In the genomic region with DNA sequence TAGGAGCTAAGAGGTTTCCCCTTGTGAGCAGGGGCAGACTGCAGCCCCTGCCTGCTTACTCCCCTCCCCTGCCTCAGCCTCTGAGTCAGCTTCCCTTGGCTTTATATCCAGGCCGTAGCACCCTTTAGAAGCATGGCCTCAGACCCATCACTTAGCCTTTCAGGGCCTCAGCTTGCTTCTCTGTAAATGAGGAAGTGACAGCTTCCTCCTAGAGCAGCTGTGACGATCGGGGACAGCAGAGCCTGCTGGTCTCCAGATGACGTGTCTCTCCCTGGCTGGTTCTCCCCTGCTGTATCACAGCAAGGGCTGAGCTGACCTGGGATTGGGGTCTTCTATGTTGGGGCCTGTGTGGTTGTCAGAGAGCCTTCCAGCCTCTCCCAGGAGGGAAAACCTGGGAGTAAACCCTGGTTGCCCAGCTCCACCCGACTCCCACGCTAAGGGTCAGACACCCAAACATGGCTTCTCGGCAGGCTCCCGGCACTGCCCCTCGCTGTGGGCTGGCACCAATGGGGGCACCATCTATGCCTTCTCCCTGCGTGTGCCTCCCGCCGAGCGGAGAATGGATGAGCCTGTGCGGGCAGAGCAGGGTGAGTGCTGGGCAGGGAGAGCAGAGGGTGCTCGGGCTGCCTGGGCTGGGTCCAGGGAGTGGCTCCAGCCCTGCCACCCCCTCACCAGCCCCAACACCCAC, we compare ENCODE assay signal across 8 cellular contexts. TPM values are rescaled to one million over a fixed set of nuclear protein-coding genes. Genes with fewer than 3 reads are reported as not detected.
DNase-seq lines count a peak whose midpoint lies in the region; ATAC-seq and TF ChIP-seq lines count a peak whose summit lies in the region.

No MANE protein-coding gene starts in this region.

- POLR2A ChIA-PET in Panc1 (lab: Charles Lee) = no interaction called here

- peaks cover 8% of the 10 kb centered on the region for H3K4me1 Mint-ChIP-seq in activated CD8-positive, alpha-beta memory T cell treated with anti-CD3 and anti-CD28 coated beads, Interleukin-2, amount 10 ng/mL, durations not matched to agents 7 days and 5 days
- no peaks in the 10 kb centered on the region for H3K4me1 Mint-ChIP-seq in glutamatergic neuron (ENCODE audit: low read depth, unreplicated experiment)

- H3K9me3 Mint-ChIP-seq in activated CD8-positive, alpha-beta memory T cell treated with anti-CD3 and anti-CD28 coated beads, Interleukin-2, amount 10 ng/mL, durations not matched to agents 7 days and 5 days (ENCODE audit: low read depth) = no peaks in the 10 kb centered on the region
- peaks cover 2% of the 10 kb centered on the region for H3K9me3 Mint-ChIP-seq in glutamatergic neuron (ENCODE audit: unreplicated experiment)

- H3K27ac ChIP-seq in Panc1 (ENCODE audit: low read length) (no peak overlapping the region), temporal lobe (ENCODE audit: low read depth, low read length) (peak overlapping the region; percentile 21)

- no peak for TF ChIP-seq CTCF in Panc1 (IDR thresholded peaks at IDR 0.05)
- no peak for TF ChIP-seq CTCF in glutamatergic neuron (IDR thresholded peaks at IDR 0.05; ENCODE audit: partially characterized antibody, unreplicated experiment)

- H3K27ac Mint-ChIP-seq in activated CD8-positive, alpha-beta memory T cell treated with anti-CD3 and anti-CD28 coated beads, Interleukin-2, amount 10 ng/mL, durations not matched to agents 7 days and 5 days = peak overlapping the region; percentile 78
- no peak overlapping the region for H3K27ac Mint-ChIP-seq in glutamatergic neuron (ENCODE audit: unreplicated experiment)

- BruUV-seq in Panc1 (replicated peaks; lab: Mats Ljungman, UMichigan) = no TSS peak

- DNase-seq in activated CD8-positive, alpha-beta memory T cell treated with anti-CD3 and anti-CD28 coated beads, Interleukin-2, amount 10 ng/mL, durations not matched to agents 7 days and 5 days = peak; percentile 75
- DNase-seq in activated CD8-positive, alpha-beta memory T cell treated with anti-CD3 and anti-CD28 coated beads, Interleukin-2, amount 50 U/mL, for 4 hours = no peak
- DNase-seq in Panc1 (ENCODE audit: low read depth, low spot score) = no peak
- peak; percentile 46 for DNase-seq in glutamatergic neuron
- no peak for DNase-seq in NCI-H1417 treated with DMSO at 0.1 percent for 48 hours (lab: John Stamatoyannopoulos, UW)
- DNase-seq in stimulated activated naive CD4-positive, alpha-beta T cell treated with Interleukin-2 at 50 U/mL for 16 hours (lab: John Stamatoyannopoulos, UW) = no peak

- CTCF ChIA-PET in activated CD8-positive, alpha-beta memory T cell treated with anti-CD3 and anti-CD28 coated beads, Interleukin-2, amount 10 ng/mL, durations not matched to agents 7 days and 5 days (lab: Charles Lee) = interaction anchor here (0.8 to 1.1 kb wide), 4 partner anchors 10 to 179 kb away, joined by 3 to 4 read pairs (median 3); partner anchors contain the start of gene SMIM5
- CTCF ChIA-PET in Panc1 (lab: Charles Lee) = no interaction called here

- ATAC-seq in activated CD8-positive, alpha-beta memory T cell treated with anti-CD3 and anti-CD28 coated beads, Interleukin-2, amount 10 ng/mL, durations not matched to agents 7 days and 5 days = peak; percentile 87
- ATAC-seq in Panc1 (0 out of 2 replicates have a peak, but pooled peaks have one; percentile 46), HG02798 (IDR thresholded peaks at IDR 0.05; ENCODE audit: poor library complexity, unreplicated experiment) (no peak)

- H3K4me3 Mint-ChIP-seq in activated CD8-positive, alpha-beta memory T cell treated with anti-CD3 and anti-CD28 coated beads, Interleukin-2, amount 10 ng/mL, durations not matched to agents 7 days and 5 days = no peak overlapping the region
- no peak overlapping the region for H3K4me3 Mint-ChIP-seq in glutamatergic neuron (ENCODE audit: unreplicated experiment)

- no peaks in the 10 kb centered on the region for H3K27me3 ChIP-seq in Panc1 (ENCODE audit: control insufficient read depth, insufficient read depth, low read length)

- no peaks in the 10 kb centered on the region for H3K4me1 ChIP-seq in Panc1 (ENCODE audit: control insufficient read depth, insufficient read depth, low read length)

- H3K27me3 Mint-ChIP-seq in activated CD8-positive, alpha-beta memory T cell treated with anti-CD3 and anti-CD28 coated beads, Interleukin-2, amount 10 ng/mL, durations not matched to agents 7 days and 5 days = no peaks in the 10 kb centered on the region
- peaks cover 7% of the 10 kb centered on the region for H3K27me3 Mint-ChIP-seq in glutamatergic neuron (ENCODE audit: unreplicated experiment)

- no peaks in the 10 kb centered on the region for H3K9me3 ChIP-seq in Panc1 (ENCODE audit: control insufficient read depth, insufficient read depth, low read depth, low read length)

- no peaks in the 10 kb centered on the region for H3K36me3 Mint-ChIP-seq in activated CD8-positive, alpha-beta memory T cell treated with anti-CD3 and anti-CD28 coated beads, Interleukin-2, amount 10 ng/mL, durations not matched to agents 7 days and 5 days
- H3K36me3 Mint-ChIP-seq in glutamatergic neuron (ENCODE audit: unreplicated experiment) = no peaks in the 10 kb centered on the region

- no peaks in the 10 kb centered on the region for H3K36me3 ChIP-seq in Panc1 (ENCODE audit: control insufficient read depth, insufficient read depth, low read length)

- intact Hi-C loops in Panc1 (cut with micrococcal nuclease; ENCODE audit: unreplicated experiment) = no loop called here

- H3K4me3 ChIP-seq in Panc1 (ENCODE audit: low read depth in 2 of 2, low read length in 2 of 2) = no peak overlapping the region

- in situ Hi-C loops in Panc1 (cut with HindIII; ENCODE audit: low pct_unique_long_range_greater_than_20kb, low sequenced_read_pairs) = no loop called here

RNA-seq across cellular contexts. Expression of gene MYO15B, which starts 16.3 kb away (rescaled TPM):
- total RNA-seq in activated CD8-positive, alpha-beta memory T cell treated with anti-CD3 and anti-CD28 coated beads, Interleukin-2, amount 10 ng/mL, durations not matched to agents 7 days and 5 days = 10 to 100 TPM; 12.4 to 25.6 TPM
- 26.5 TPM for total RNA-seq in Panc1 (2021; ENCODE audit: unreplicated experiment)
- polyA plus RNA-seq in Panc1 (2012; ENCODE audit: insufficient read length) = 26.4 TPM
- total RNA-seq in glutamatergic neuron (ENCODE audit: unreplicated experiment) = 82.6 TPM
- 20.4 TPM for total RNA-seq in temporal lobe

RNA-seq across cellular contexts. Expression of gene LLGL2, which starts 45.8 kb away (rescaled TPM):
- 10 to 100 TPM; 15.7 to 30.5 TPM for total RNA-seq in activated CD8-positive, alpha-beta memory T cell treated with anti-CD3 and anti-CD28 coated beads, Interleukin-2, amount 10 ng/mL, durations not matched to agents 7 days and 5 days
- total RNA-seq in Panc1 (2021; ENCODE audit: unreplicated experiment) = 201 TPM
- polyA plus RNA-seq in Panc1 (2012; ENCODE audit: insufficient read length) = 233 TPM
- 4.8 TPM for total RNA-seq in glutamatergic neuron (ENCODE audit: unreplicated experiment)
- 0.74 TPM for total RNA-seq in temporal lobe

RNA-seq across cellular contexts. Expression of gene TSEN54, which starts 55.0 kb away (rescaled TPM):
- total RNA-seq in activated CD8-positive, alpha-beta memory T cell treated with anti-CD3 and anti-CD28 coated beads, Interleukin-2, amount 10 ng/mL, durations not matched to agents 7 days and 5 days = 10 to 100 TPM; 92.0 to 97.7 TPM
- total RNA-seq in Panc1 (2021; ENCODE audit: unreplicated experiment) = 78.7 TPM
- 50.8 TPM for polyA plus RNA-seq in Panc1 (2012; ENCODE audit: insufficient read length)
- 26.6 TPM for total RNA-seq in glutamatergic neuron (ENCODE audit: unreplicated experiment)
- total RNA-seq in temporal lobe = 7.6 TPM

RNA-seq across cellular contexts. Expression of gene CASKIN2, which starts 56.0 kb away (rescaled TPM):
- 1 to 10 TPM; 2.3 to 4.5 TPM for total RNA-seq in activated CD8-positive, alpha-beta memory T cell treated with anti-CD3 and anti-CD28 coated beads, Interleukin-2, amount 10 ng/mL, durations not matched to agents 7 days and 5 days
- 40.0 TPM for total RNA-seq in Panc1 (2021; ENCODE audit: unreplicated experiment)
- polyA plus RNA-seq in Panc1 (2012; ENCODE audit: insufficient read length) = 20.3 TPM
- 22.1 TPM for total RNA-seq in glutamatergic neuron (ENCODE audit: unreplicated experiment)
- 5.7 TPM for total RNA-seq in temporal lobe

Comparison
In these comparisons a context has a peak if more than half of its experiments do, and no peak if none do; other contexts are left out.
1. DNase-seq: peak in activated CD8-positive, alpha-beta memory T cell treated with anti-CD3 and anti-CD28 coated beads, Interleukin-2, amount 10 ng/mL, durations not matched to agents 7 days and 5 days (single experiment) and glutamatergic neuron (single experiment); none in activated CD8-positive, alpha-beta memory T cell treated with anti-CD3 and anti-CD28 coated beads, Interleukin-2, amount 50 U/mL, for 4 hours (single experiment), Panc1 (single experiment), NCI-H1417 treated with DMSO at 0.1 percent for 48 hours (single experiment) and stimulated activated naive CD4-positive, alpha-beta T cell treated with Interleukin-2 at 50 U/mL for 16 hours (single experiment).